ENCODE assay signal across 22 cellular contexts in the genomic region with DNA sequence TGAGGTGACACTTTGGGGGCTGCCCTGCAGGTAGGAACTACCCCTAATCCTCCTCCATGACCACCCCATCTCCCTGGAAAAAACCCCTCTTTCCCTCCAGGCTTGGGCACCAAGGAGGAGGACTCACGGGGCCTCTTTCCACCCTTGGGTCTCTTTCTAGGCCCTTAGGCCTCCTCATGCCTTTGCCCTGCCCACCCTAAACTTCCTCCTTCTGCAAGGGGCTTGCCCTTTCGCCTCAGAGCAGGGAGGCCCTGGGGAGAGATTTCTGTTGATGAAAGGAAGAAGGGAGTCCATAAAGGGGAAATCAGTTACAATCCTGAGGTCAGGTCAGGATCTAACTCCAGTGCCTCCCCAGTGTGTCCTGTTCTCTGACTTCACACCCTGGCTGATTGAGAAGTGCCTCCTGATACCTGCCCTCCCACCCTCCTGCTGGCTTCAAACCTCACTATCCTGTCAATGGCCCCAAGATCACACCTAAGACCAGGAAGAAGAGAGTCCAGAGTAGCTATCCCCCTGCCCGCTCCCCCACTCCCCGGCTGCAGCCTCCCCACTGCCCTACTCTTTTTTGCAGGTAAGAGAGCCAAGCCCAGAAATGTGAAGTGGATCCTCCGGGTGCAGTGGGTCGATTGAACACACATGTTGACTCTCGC. TPM values are rescaled to one million over a fixed set of nuclear protein-coding genes. Genes with fewer than 3 reads are reported as not detected.
DNase-seq lines count a peak whose midpoint lies in the region; ATAC-seq and TF ChIP-seq lines count a peak whose summit lies in the region.
"Had no signal": no experiment of that assay in that cellular context is flagged by ENCODE, and none has a peak within 500 bp of the region (broad histone marks: within the 10 kb centered on the region; RNA-seq: fewer than 3 reads in every experiment).

No MANE protein-coding gene starts in this region.

- peaks cover 19% of the 10 kb centered on the region for H3K4me1 Mint-ChIP-seq in glutamatergic neuron (ENCODE audit: low read depth, unreplicated experiment)
- H3K4me1 Mint-ChIP-seq: activated CD4-positive, alpha-beta T cell treated with anti-CD3 and anti-CD28 coated beads, Interleukin-2, amount 10 ng/mL, durations not matched to agents 7 days and 5 days; natural killer cell had no signal

- TF ChIP-seq CTCF in RWPE2 (IDR thresholded peaks at IDR 0.05; ENCODE audit: poor library complexity, severe bottlenecking) (no peak), glutamatergic neuron (IDR thresholded peaks at IDR 0.05; ENCODE audit: partially characterized antibody, unreplicated experiment) (no peak), upper lobe of right lung (IDR thresholded peaks at IDR 0.05) (no peak), foreskin keratinocyte (conservative IDR thresholded peaks at IDR 0.05) (no peak)

- peaks cover 3% of the 10 kb centered on the region for H3K9me3 Mint-ChIP-seq in glutamatergic neuron (ENCODE audit: unreplicated experiment)
- H3K9me3 Mint-ChIP-seq: activated CD4-positive, alpha-beta T cell treated with anti-CD3 and anti-CD28 coated beads, Interleukin-2, amount 10 ng/mL, durations not matched to agents 7 days and 5 days; natural killer cell had no signal

- H3K36me3 ChIP-seq in RWPE2 (ENCODE audit: low read depth) (no peaks in the 10 kb centered on the region), upper lobe of right lung (no peaks in the 10 kb centered on the region)
- H3K36me3 ChIP-seq: adrenal gland, MG63, prostate gland, SJSA1 had no signal

- no peak overlapping the region for H3K27ac Mint-ChIP-seq in glutamatergic neuron (ENCODE audit: unreplicated experiment)
- H3K27ac Mint-ChIP-seq: activated CD4-positive, alpha-beta T cell treated with anti-CD3 and anti-CD28 coated beads, Interleukin-2, amount 10 ng/mL, durations not matched to agents 7 days and 5 days; natural killer cell had no signal

- H3K27me3 ChIP-seq in RWPE2 (ENCODE audit: insufficient read depth, poor library complexity, severe bottlenecking) (no peaks in the 10 kb centered on the region), upper lobe of right lung (no peaks in the 10 kb centered on the region), foreskin keratinocyte (peaks cover 19% of the 10 kb centered on the region)
- H3K27me3 ChIP-seq: adrenal gland, MG63, SJSA1 had no signal

- no peak overlapping the region for H3K27ac ChIP-seq in RWPE2 (ENCODE audit: poor library complexity, severe bottlenecking)
- no peak overlapping the region for H3K27ac ChIP-seq in upper lobe of right lung
- no peak overlapping the region for H3K27ac ChIP-seq in foreskin keratinocyte
- H3K27ac ChIP-seq: C4-2B, SJSA1 had no signal

- no peaks in the 10 kb centered on the region for H3K4me1 ChIP-seq in RWPE2 (ENCODE audit: insufficient read depth, poor library complexity, severe bottlenecking)
- peaks cover 13% of the 10 kb centered on the region for H3K4me1 ChIP-seq in upper lobe of right lung
- H3K4me1 ChIP-seq in foreskin keratinocyte, result no peaks in the 10 kb centered on the region
- H3K4me1 ChIP-seq: SJSA1 had no signal

- no peak overlapping the region for H3K4me3 Mint-ChIP-seq in glutamatergic neuron (ENCODE audit: unreplicated experiment)
- H3K4me3 Mint-ChIP-seq: activated CD4-positive, alpha-beta T cell treated with anti-CD3 and anti-CD28 coated beads, Interleukin-2, amount 10 ng/mL, durations not matched to agents 7 days and 5 days; natural killer cell had no signal

- H3K4me3 ChIP-seq in RWPE2 (ENCODE audit: severe bottlenecking) (no peak overlapping the region), upper lobe of right lung (no peak overlapping the region)
- H3K4me3 ChIP-seq: adrenal gland, MG63, prostate gland, SJSA1 had no signal

- no peaks in the 10 kb centered on the region for H3K36me3 Mint-ChIP-seq in glutamatergic neuron (ENCODE audit: unreplicated experiment)
- H3K36me3 Mint-ChIP-seq: natural killer cell had no signal

- peaks cover 16% of the 10 kb centered on the region for H3K27me3 Mint-ChIP-seq in glutamatergic neuron (ENCODE audit: unreplicated experiment)
- H3K27me3 Mint-ChIP-seq: activated CD4-positive, alpha-beta T cell treated with anti-CD3 and anti-CD28 coated beads, Interleukin-2, amount 10 ng/mL, durations not matched to agents 7 days and 5 days had no signal

- ATAC-seq in Right ventricle myocardium superior (ENCODE audit: poor library complexity) (no peak), Right ventricle myocardium inferior (no peak), RWPE2 (ENCODE audit: low read depth) (no peak), upper lobe of right lung (peak; percentile 7), foreskin keratinocyte (no peak), HG03469 (IDR thresholded peaks at IDR 0.05; ENCODE audit: unreplicated experiment) (no peak)
- ATAC-seq: natural killer cell had no signal

- peak; percentile 21 for DNase-seq in Right ventricle myocardium superior
- no peak for DNase-seq in Right ventricle myocardium inferior (ENCODE audit: missing footprints)
- DNase-seq in RWPE2 (ENCODE audit: low spot score), result peak; percentile 19
- DNase-seq in glutamatergic neuron, result peak; percentile 10
- peak; percentile 32 for DNase-seq in upper lobe of right lung
- DNase-seq in foreskin keratinocyte, result no peak
- DNase-seq in NCI-H187 (lab: John Stamatoyannopoulos, UW), result no peak
- DNase-seq: 8988T; activated CD4-positive, alpha-beta T cell treated with anti-CD3 and anti-CD28 coated beads, Interleukin-2, amount 10 ng/mL, durations not matched to agents 7 days and 5 days; activated CD8-positive, alpha-beta memory T cell treated with anti-CD3 and anti-CD28 coated beads, Interleukin-2, amount 50 U/mL, for 48 hours; activated gamma-delta T cell; MG63; natural killer cell; NCI-H2029; T1000 had no signal

- H3K9me3 ChIP-seq in RWPE2 (ENCODE audit: severe bottlenecking), result no peaks in the 10 kb centered on the region
- H3K9me3 ChIP-seq in upper lobe of right lung, result no peaks in the 10 kb centered on the region
- H3K9me3 ChIP-seq: adrenal gland, MG63, prostate gland, SJSA1 had no signal

- intact Hi-C loops in Right ventricle myocardium superior (cut with DNase I), result no loop called here
- intact Hi-C loops in Right ventricle myocardium inferior (cut with DNase I), result no loop called here
- intact Hi-C loops in upper lobe of right lung (cut with DNase I), result no loop called here

RNA-seq across cellular contexts. Expression of gene TNS1, which starts 16.7 kb away (rescaled TPM):
- 722 TPM for total RNA-seq in Right ventricle myocardium superior
- total RNA-seq in Right ventricle myocardium inferior, result 705 TPM
- 3.2 TPM for total RNA-seq in glutamatergic neuron (ENCODE audit: unreplicated experiment)
- 669 TPM for total RNA-seq in upper lobe of right lung
- total RNA-seq in foreskin keratinocyte, result 1.8 and 4.3 TPM in 2 replicates
- polyA plus RNA-seq in foreskin keratinocyte, result 0.69 and 0.78 TPM in 2 replicates
- total RNA-seq: NCI-H460 had no signal

RNA-seq across cellular contexts. Expression of gene RUFY4, which starts 49.5 kb away (rescaled TPM):
- total RNA-seq in Right ventricle myocardium superior, result not detected
- total RNA-seq in Right ventricle myocardium inferior, result not detected
- total RNA-seq in glutamatergic neuron (ENCODE audit: unreplicated experiment), result not detected
- not detected for total RNA-seq in upper lobe of right lung
- total RNA-seq in foreskin keratinocyte, result not detected in 2 replicates
- not detected in 2 replicates for polyA plus RNA-seq in foreskin keratinocyte
- total RNA-seq: lung microvascular endothelial cell, SJSA1 had no signal

Comparison
In these comparisons a context has a peak if more than half of its experiments do, and no peak if none do; other contexts are left out.
1. DNase-seq: peak in Right ventricle myocardium superior (single experiment), RWPE2 (single experiment), glutamatergic neuron (single experiment) and upper lobe of right lung (single experiment); none in Right ventricle myocardium inferior (single experiment), foreskin keratinocyte (0 of 2) and NCI-H187 (0 of 2).
2. RNA of gene TNS1, which starts 16.7 kb away (total RNA-seq): 722 TPM in Right ventricle myocardium superior (single experiment), 705 TPM in Right ventricle myocardium inferior (single experiment) and 669 TPM in upper lobe of right lung (single experiment); 3.2 TPM in glutamatergic neuron (single experiment) and 1.8 to 4.3 TPM in foreskin keratinocyte; every median in the first group is over 100 times any median in the second.